Comparison of ENCODE assay signal across 1 cellular context in genomic region chr18:47150824-47151366, GRCh38.
TF ChIP-seq lines count a peak whose summit lies in the region.

No MANE protein-coding gene starts in this region.

TF ChIP-seq in A549, 52 proteins besides CTCF, POLR2A, EP300 and RAD21 (continued from another document):
- TF ChIP-seq REST (IDR thresholded peaks at IDR 0.05) (no peak), NFE2L2 (conservative IDR thresholded peaks at IDR 0.05; ENCODE audit: low read length) (no peak), FOSB (CRISPR knock-in tag; IDR thresholded peaks at IDR 0.05) (no peak), ELK1 (IDR thresholded peaks at IDR 0.05; ENCODE audit: low read depth, low read length) (no peak), FOXS1 (CRISPR knock-in tag; IDR thresholded peaks at IDR 0.05) (no peak)
TF ChIP-seq in A549: peak in this region for 0.
